In genomic region chr2:217731805-217732204, GRCh38 we compare ENCODE assay signal across 19 cellular contexts.
A peak's percentile ranks its signal among the peaks of the same experiment; 100 is the strongest.
DNase-seq lines count a peak whose midpoint lies in the region; ATAC-seq and TF ChIP-seq lines count a peak whose summit lies in the region.
"Had no signal": no experiment of that assay in that cellular context is flagged by ENCODE, and none has a peak within 500 bp of the region (broad histone marks: within the 10 kb centered on the region; RNA-seq: fewer than 3 reads in every experiment).

No MANE protein-coding gene starts in this region.

- peaks cover 4% of the 10 kb centered on the region for H3K36me3 Mint-ChIP-seq in T-helper 17 cell (ENCODE audit: low read depth)
- H3K36me3 Mint-ChIP-seq: CD8-positive, alpha-beta memory T cell had no signal

- no peak overlapping the region for H3K4me3 Mint-ChIP-seq in T-helper 17 cell
- H3K4me3 Mint-ChIP-seq: CD8-positive, alpha-beta memory T cell had no signal

- no peak for ATAC-seq in T-helper 17 cell
- ATAC-seq: GM12878, Panc1, Right ventricle myocardium inferior had no signal

- peaks cover 35% of the 10 kb centered on the region for H3K4me1 ChIP-seq in vagina
- H3K4me1 ChIP-seq: HAP-1 had no signal

- H3K27me3 ChIP-seq in vagina: no peaks in the 10 kb centered on the region
- H3K27me3 ChIP-seq: BLaER1 had no signal

- peaks cover 17% of the 10 kb centered on the region for H3K27me3 Mint-ChIP-seq in T-helper 17 cell

- H3K4me3 ChIP-seq in vagina: no peak overlapping the region
- H3K4me3 ChIP-seq: BLaER1, GM12878, HAP-1 had no signal

- H3K4me1 Mint-ChIP-seq in T-helper 17 cell: peaks cover 10% of the 10 kb centered on the region

- no peak for TF ChIP-seq CTCF in vagina (IDR thresholded peaks at IDR 0.05)

- intact Hi-C loops in vagina (cut with DNase I): no loop called here

- H3K36me3 ChIP-seq in vagina: no peaks in the 10 kb centered on the region
- H3K36me3 ChIP-seq: BLaER1, HAP-1 had no signal

- H3K27ac ChIP-seq in vagina: peak overlapping the region; percentile 57
- H3K27ac ChIP-seq: BLaER1 had no signal

- H3K9me3 ChIP-seq in vagina (no peaks in the 10 kb centered on the region), T-helper 17 cell (ENCODE audit: control insufficient read depth, low read length, poor library complexity, severe bottlenecking) (no peaks in the 10 kb centered on the region)
- H3K9me3 ChIP-seq: BLaER1, HAP-1 had no signal

- no peak overlapping the region for H3K27ac Mint-ChIP-seq in T-helper 17 cell
- H3K27ac Mint-ChIP-seq: CD8-positive, alpha-beta memory T cell had no signal

- no peak for TF ChIP-seq POLR2A in vagina (IDR thresholded peaks at IDR 0.05)

- DNase-seq in EH (ENCODE audit: low read depth) (peak; percentile 49), RPMI7951 (ENCODE audit: low read depth) (peak; percentile 57), myocyte (ENCODE audit: low read depth) (peak; percentile 81), vagina (ENCODE audit: extremely low spot score in 2 of 2) (no peak), NCI-H82 treated with DMSO at 0.1 percent for 48 hours (lab: John Stamatoyannopoulos, UW; ENCODE audit: unreplicated experiment) (no peak), T-helper 17 cell (no peak), ureter (ENCODE audit: low spot score) (no peak)
- DNase-seq: CD8-positive, alpha-beta memory T cell; DMS79; GDM1; NCI-H1436 treated with DMSO at 0.1 percent for 48 hours; NCI-H2029 treated with DMSO at 0.1 percent for 48 hours; NCI-H2171 treated with DMSO at 0.1 percent for 48 hours; NCI-H82 had no signal

Comparison
In these comparisons a context has a peak if more than half of its experiments do, and no peak if none do; other contexts are left out.
1. DNase-seq: peak in EH (single experiment), RPMI7951 (single experiment) and myocyte (single experiment); none in vagina (0 of 2), NCI-H82 treated with DMSO at 0.1 percent for 48 hours (single experiment), T-helper 17 cell (0 of 3) and ureter (single experiment).